ENCODE assay signal across 8 cellular contexts in genomic region chr10:93541402-93542357, GRCh38. TPM values are rescaled to one million over a fixed set of nuclear protein-coding genes. Genes with fewer than 3 reads are reported as not detected.
DNase-seq lines count a peak whose midpoint lies in the region; ATAC-seq, FAIRE-seq and TF ChIP-seq lines count a peak whose summit lies in the region.

No MANE protein-coding gene starts in this region.

- no peak for FAIRE-seq in bronchial epithelial cell (lab: Jason Lieb, UNC)

- peak; percentile 96 to 98 (median 97) for ATAC-seq in right lobe of liver
- no peak for ATAC-seq in GM21529 (IDR thresholded peaks at IDR 0.05; ENCODE audit: unreplicated experiment)
- no peak for ATAC-seq in GM18858 (IDR thresholded peaks at IDR 0.05; ENCODE audit: unreplicated experiment)

- peak; percentile 79 for TF ChIP-seq CTCF in bronchial epithelial cell (IDR thresholded peaks at IDR 0.05; ENCODE audit: insufficient read depth, low read length, severe bottlenecking)
- peak; percentile 66 to 91 (median 84) for TF ChIP-seq CTCF in right lobe of liver (IDR thresholded peaks at IDR 0.05)
- TF ChIP-seq CTCF in tibial nerve (IDR thresholded peaks at IDR 0.05) = peak; percentile 55 to 67 (median 59)

- intact Hi-C loops in right lobe of liver (cut with DNase I) = no loop called here

- H3K4me1 ChIP-seq in right lobe of liver (peaks cover 0 to 6% (median 2%) of the 10 kb centered on the region in 4 donors), tibial nerve (peaks cover 0 to 11% (median 2%) of the 10 kb centered on the region in 4 donors)

- H3K27ac ChIP-seq in right lobe of liver (no peak overlapping the region), tibial nerve (peak overlapping the region in 1 of 4 donors; percentile 17)

- peak; percentile 33 for DNase-seq in NCI-H345 (lab: John Stamatoyannopoulos, UW)
- DNase-seq in NCI-H345 treated with DMSO at 0.1 percent for 48 hours (lab: John Stamatoyannopoulos, UW; ENCODE audit: unreplicated experiment) = no peak
- DNase-seq in NCI-H2029 treated with DMSO at 0.1 percent for 48 hours (lab: John Stamatoyannopoulos, UW) = peak; percentile 8
- DNase-seq in bronchial epithelial cell (ENCODE audit: low read depth) = peak; percentile 34
- peak; percentile 47 to 65 (median 54) for DNase-seq in right lobe of liver
- peak in 1 of 2 donors; percentile 45 for DNase-seq in tibial nerve (ENCODE audit: low spot score in 2 of 2)

- H3K4me3 ChIP-seq in bronchial epithelial cell (ENCODE audit: low read depth, low read length) (no peak overlapping the region), right lobe of liver (peak overlapping the region; percentile 20 to 35 (median 26)), tibial nerve (peak overlapping the region in 2 of 4 donors; percentile 21 to 39)

- no peak for TF ChIP-seq EP300 in tibial nerve (IDR thresholded peaks at IDR 0.05)

- H3K9me3 ChIP-seq in right lobe of liver (no peaks in the 10 kb centered on the region), tibial nerve (no peaks in the 10 kb centered on the region)

- no peak for TF ChIP-seq POLR2A in right lobe of liver (IDR thresholded peaks at IDR 0.05)
- no peak for TF ChIP-seq POLR2A in tibial nerve (IDR thresholded peaks at IDR 0.05)

- 36% methylated on average over 21 of the region's 23 CpGs for WGBS in right lobe of liver (ENCODE audit: insufficient coverage, low coverage, low lambda C conversion rate, missing lambda C conversion rate)
- WGBS in tibial nerve, 2 donors = 54 to 55% methylated on average over 23 of the region's 23 CpGs

- H3K36me3 ChIP-seq in bronchial epithelial cell (ENCODE audit: control insufficient read depth, insufficient read depth, low read length) = no peaks in the 10 kb centered on the region
- no peaks in the 10 kb centered on the region for H3K36me3 ChIP-seq in right lobe of liver
- H3K36me3 ChIP-seq in tibial nerve = no peaks in the 10 kb centered on the region

- H3K27me3 ChIP-seq in bronchial epithelial cell (ENCODE audit: control insufficient read depth, insufficient read depth, low read length) = no peaks in the 10 kb centered on the region
- H3K27me3 ChIP-seq in right lobe of liver = no peaks in the 10 kb centered on the region
- H3K27me3 ChIP-seq in tibial nerve = no peaks in the 10 kb centered on the region

RNA-seq across cellular contexts. Expression of gene FFAR4, which starts 24.8 kb away (rescaled TPM):
- total RNA-seq in bronchial epithelial cell (not detected in 2 replicates), right lobe of liver (under 1 TPM; 0.07 to 0.27 (median 0.19) TPM), tibial nerve (1 to 10 TPM in 2 of 4 donors, under 1 TPM in 2; 0.39 to 1.5 (median 0.97) TPM)

RNA-seq across cellular contexts. Expression of gene CEP55, which starts 45.3 kb away (rescaled TPM):
- total RNA-seq in bronchial epithelial cell = 0.53 and 2.0 TPM in 2 replicates
- total RNA-seq in right lobe of liver = under 1 TPM in 5 of 6 experiments, not detected in 1; 0.16 to 0.56 (median 0.43) TPM
- total RNA-seq in tibial nerve = 1 to 10 TPM in 1 of 4 donors, under 1 TPM in 1, not detected in 2; 0.63 to 5.7 TPM

RNA-seq across cellular contexts. Expression of gene RBP4, which starts 59.4 kb away (rescaled TPM):
- not detected in 2 replicates for total RNA-seq in bronchial epithelial cell
- total RNA-seq in right lobe of liver = 1,000 to 10,000 TPM; 4,975 to 8,539 (median 5,621) TPM
- 100 to 1,000 TPM in 3 of 4 donors, 10 to 100 TPM in 1; 92.0 to 127 (median 119) TPM for total RNA-seq in tibial nerve

RNA-seq across cellular contexts. Expression of gene MYOF, which starts 59.5 kb away (rescaled TPM):
- total RNA-seq in bronchial epithelial cell (108 and 133 TPM in 2 replicates), right lobe of liver (10 to 100 TPM in 1 of 6 experiments, 1 to 10 TPM in 5; 1.9 to 14.6 (median 3.2) TPM), tibial nerve (10 to 100 TPM; 39.6 to 70.4 (median 59.2) TPM)

Comparison
In these comparisons a context has a peak if more than half of its experiments do, and no peak if none do; other contexts are left out.
1. ATAC-seq: peak in right lobe of liver (4 of 4); none in GM21529 (single experiment) and GM18858 (single experiment).
2. RNA of gene RBP4, which starts 59.4 kb away (total RNA-seq): 4,975 to 8,539 TPM in right lobe of liver and 92.0 to 127 TPM in tibial nerve; not detected in bronchial epithelial cell; every median in the first group is over 10 times any median in the second.
3. Peak in every context shown above with its lines, with median percentiles within 50 percentile points of each other: CTCF ChIP-seq.